In the genomic region with DNA sequence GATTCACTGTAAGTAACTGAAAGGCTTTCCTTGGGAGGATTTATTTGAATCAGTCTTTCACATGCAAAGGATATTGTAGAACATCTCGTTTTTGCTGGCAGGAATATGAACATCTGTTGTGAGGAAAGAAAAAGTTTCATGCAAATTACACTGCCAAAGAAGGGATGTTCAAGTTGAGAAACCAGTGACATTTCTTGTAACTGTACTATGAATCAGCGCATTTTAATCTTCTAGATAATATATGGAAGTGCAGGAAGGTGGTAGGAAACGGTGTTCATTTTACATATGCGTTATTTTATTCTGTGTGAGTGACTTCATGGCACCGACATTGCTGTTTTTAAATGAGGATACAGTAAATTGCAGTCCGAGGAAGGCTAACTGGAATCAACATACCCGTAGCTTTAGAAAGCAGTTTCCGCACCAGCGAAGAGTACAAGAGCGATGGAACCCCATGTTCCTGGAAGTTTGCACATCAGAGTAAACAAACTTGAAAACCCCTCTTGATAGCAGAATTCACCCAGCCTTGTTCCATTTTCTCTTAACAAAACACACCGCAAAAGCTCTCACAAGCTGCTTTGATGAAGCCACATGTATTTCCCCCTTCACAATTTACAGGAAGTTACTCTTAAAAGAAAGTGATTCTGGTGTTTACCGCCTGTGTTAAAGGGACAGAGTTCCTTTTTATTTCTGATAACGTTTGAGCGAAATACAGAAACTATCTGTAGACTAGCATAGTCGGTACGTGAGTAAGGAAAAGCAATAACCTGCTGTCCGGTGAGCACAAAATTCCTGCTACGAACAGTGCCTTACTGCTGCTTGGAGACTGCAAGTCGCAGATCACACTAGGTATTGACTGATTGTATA, we compare ENCODE assay signal across 8 cellular contexts. TPM values are rescaled to one million over a fixed set of nuclear protein-coding genes. Genes with fewer than 3 reads are reported as not detected.
DNase-seq lines count a peak whose midpoint lies in the region; ATAC-seq, FAIRE-seq and TF ChIP-seq lines count a peak whose summit lies in the region.

No MANE protein-coding gene starts in this region.

- H3K27me3 ChIP-seq in A673 (replicated peaks; ENCODE audit: insufficient read depth, low read depth, low read length, poor library complexity) (no peaks in the 10 kb centered on the region), K562 (ENCODE audit: control insufficient read depth in 2 of 2, insufficient read depth in 2 of 2, low read length in 2 of 2) (no peaks in the 10 kb centered on the region), subcutaneous abdominal adipose tissue (ENCODE audit: control insufficient read depth in 5 of 5, insufficient read depth in 4 of 5, low read length in 5 of 5) (peaks cover 0 to 8% (median 0%) of the 10 kb centered on the region in 5 donors)

- CTCF ChIA-PET in A673 (lab: Charles Lee) (no interaction called here), K562 (lab: Yijun Ruan, JAX; ENCODE audit: low intra/inter-chr PET ratio) (no interaction called here)

- WGBS in K562 (ENCODE audit: insufficient coverage, low coverage, missing lambda C conversion rate) = 2% methylated on average over 19 of the region's 19 CpGs

- DNase-seq in A673 (ENCODE audit: low spot score) = peak; percentile 14
- no peak for DNase-seq in SK-N-MC (ENCODE audit: low read depth, low spot score)
- peak in 2 of 4 experiments; percentile 20 to 56 for DNase-seq in K562 (ENCODE audit: extremely low read depth in 1 of 4, low spot score in 3 of 4)
- no peak for DNase-seq in kidney
- DNase-seq in posterior cingulate gyrus = no peak

- no peak for TF ChIP-seq RAD21 in K562 (CRISPR knock-in tag; conservative IDR thresholded peaks at IDR 0.05 in 1 of 2, IDR thresholded peaks at IDR 0.05 in 1 of 2)

- no peaks in the 10 kb centered on the region for H3K9me3 ChIP-seq in A673 (ENCODE audit: low read depth, low read length, poor library complexity, severe bottlenecking)
- H3K9me3 ChIP-seq in SK-N-MC (ENCODE audit: low read depth, low read length) = no peaks in the 10 kb centered on the region
- H3K9me3 ChIP-seq in K562 (replicated peaks; ENCODE audit: control insufficient read depth, insufficient read depth, low read depth, low read length) = no peaks in the 10 kb centered on the region; the same call in 1 of the 2 replicates
- no peaks in the 10 kb centered on the region for H3K9me3 ChIP-seq in kidney (ENCODE audit: control insufficient read depth in 1 of 2, low read length in 2 of 2)
- H3K9me3 ChIP-seq in subcutaneous abdominal adipose tissue (ENCODE audit: control insufficient read depth in 5 of 5, low read length in 5 of 5) = no peaks in the 10 kb centered on the region

- peak; percentile 44; the same call in 1 of the 2 replicates for TF ChIP-seq EP300 in K562 (IDR thresholded peaks at IDR 0.05; ENCODE audit: low read length)

- H3K9me1 ChIP-seq in K562 (ENCODE audit: control insufficient read depth, insufficient read depth, low read length) = no peaks in the 10 kb centered on the region

- peak; percentile 54 for TF ChIP-seq POLR2A in K562 (conservative IDR thresholded peaks at IDR 0.05)

- POLR2A ChIA-PET in A673 (lab: Charles Lee; ENCODE audit: low non-redundant PET) = no interaction called here
- POLR2A ChIA-PET in K562 (lab: Yijun Ruan, JAX) = interaction anchor here (0.5 kb wide), 1 partner anchor 356 kb away, joined by 3 read pairs; no protein-coding TSS in a partner anchor

- no peaks in the 10 kb centered on the region for H3K36me3 ChIP-seq in A673 (ENCODE audit: insufficient read depth, low read length, poor library complexity, severe bottlenecking)
- H3K36me3 ChIP-seq in SK-N-MC (ENCODE audit: insufficient read depth, low read length) = no peaks in the 10 kb centered on the region
- no peaks in the 10 kb centered on the region for H3K36me3 ChIP-seq in K562 (ENCODE audit: control insufficient read depth, insufficient read depth, low read length)
- no peaks in the 10 kb centered on the region for H3K36me3 ChIP-seq in kidney (ENCODE audit: control insufficient read depth in 1 of 2, insufficient read depth in 2 of 2, low read length in 2 of 2)
- H3K36me3 ChIP-seq in subcutaneous abdominal adipose tissue (ENCODE audit: control insufficient read depth in 5 of 5, insufficient read depth in 5 of 5, low read length in 5 of 5) = peaks cover 0 to 10% (median 3%) of the 10 kb centered on the region in 5 donors

- no peaks in the 10 kb centered on the region for H3K79me2 ChIP-seq in K562 (ENCODE audit: control insufficient read depth, insufficient read depth, low read length)

- ATAC-seq in GM18868 (IDR thresholded peaks at IDR 0.05; ENCODE audit: unreplicated experiment) (peak; percentile 64), HG03095 (IDR thresholded peaks at IDR 0.05; ENCODE audit: unreplicated experiment) (peak; percentile 42), K562 (peak; percentile 68)

- H3K4me3 ChIP-seq in A673 (ENCODE audit: low read depth, low read length, poor library complexity, severe bottlenecking) (peak overlapping the region; percentile 34), SK-N-MC (peak overlapping the region; percentile 61), K562 (peak overlapping the region; percentile 31), kidney (ENCODE audit: low read length in 2 of 2) (peak overlapping the region; percentile 52 to 60), subcutaneous abdominal adipose tissue (ENCODE audit: low read depth in 1 of 5, low read length in 5 of 5) (peak overlapping the region; percentile 55 to 86 (median 75))

- H3K4me1 ChIP-seq in A673 (ENCODE audit: insufficient read depth, low read length, poor library complexity, severe bottlenecking) = peaks cover 8% of the 10 kb centered on the region
- peaks cover 10 to 25% of the 10 kb centered on the region in 2 experiments; a peak in 4 of 5 replicates for H3K4me1 ChIP-seq in K562 (replicated peaks in 1 of 2; ENCODE audit: control insufficient read depth in 2 of 2, insufficient read depth in 2 of 2, low read length in 2 of 2)
- H3K4me1 ChIP-seq in kidney (ENCODE audit: control insufficient read depth in 1 of 2, insufficient read depth in 1 of 2, low read depth in 1 of 2, low read length in 2 of 2) = no peaks in the 10 kb centered on the region
- peaks cover 2 to 33% (median 22%) of the 10 kb centered on the region in 5 donors for H3K4me1 ChIP-seq in subcutaneous abdominal adipose tissue (ENCODE audit: control insufficient read depth in 5 of 5, insufficient read depth in 5 of 5, low read length in 5 of 5)

- BruUV-seq in A673 (replicated peaks; lab: Mats Ljungman, UMichigan) = no TSS peak
- BruUV-seq in K562 (replicated peaks; lab: Mats Ljungman, UMichigan) = TSS peak; percentile 86

- FAIRE-seq in K562 (lab: Jason Lieb, UNC) (peak; percentile 82), kidney (lab: Jason Lieb, UNC) (no peak)

- H3K4me2 ChIP-seq in K562 (ENCODE audit: insufficient read depth, low read length) = peak overlapping the region; percentile 87

- no peaks in the 10 kb centered on the region for H4K20me1 ChIP-seq in K562 (replicated peaks; ENCODE audit: control insufficient read depth, insufficient read depth, low read length)

- H3K27ac ChIP-seq in A673 (ENCODE audit: low read depth, low read length, poor library complexity, severe bottlenecking) (no peak overlapping the region), SK-N-MC (peak overlapping the region; percentile 8; the same call in 1 of the 2 replicates), K562 (ENCODE audit: extremely low read depth, low read depth, low read length) (peak overlapping the region; percentile 81), kidney (ENCODE audit: low read depth in 2 of 2, low read length in 2 of 2) (peak overlapping the region; percentile 35 to 79), subcutaneous abdominal adipose tissue (ENCODE audit: low read depth, low read length) (peak overlapping the region; percentile 74)

- H3K9ac ChIP-seq in SK-N-MC (ENCODE audit: insufficient read length) = no peak overlapping the region
- H3K9ac ChIP-seq in K562 (ENCODE audit: insufficient read depth in 1 of 2, low read depth in 2 of 2, low read length in 2 of 2) = peak overlapping the region; percentile 47 to 83
- peak overlapping the region; percentile 10 to 27 for H3K9ac ChIP-seq in kidney (ENCODE audit: low read length in 2 of 2)
- peak overlapping the region; percentile 41 to 71 (median 63) for H3K9ac ChIP-seq in subcutaneous abdominal adipose tissue (ENCODE audit: low read length in 5 of 5)

- in situ Hi-C loops in K562 (cut with MboI) = loop anchor here (5.0 kb wide), 1 partner anchor 205 kb away; no protein-coding TSS in a partner anchor

- TF ChIP-seq CTCF in A673 (conservative IDR thresholded peaks at IDR 0.05; ENCODE audit: low read depth, low read length) (no peak), K562 (IDR thresholded peaks at IDR 0.05 in 2 of 3, conservative IDR thresholded peaks at IDR 0.05 in 1 of 3; ENCODE audit: insufficient read depth in 2 of 3, low read depth in 1 of 3, low read length in 3 of 3) (no peak), kidney (IDR thresholded peaks at IDR 0.05; ENCODE audit: borderline replicate concordance, extremely low read depth, insufficient read depth) (no peak)

- intact Hi-C loops in A673 (cut with micrococcal nuclease; ENCODE audit: unreplicated experiment) = no loop called here
- intact Hi-C loops in K562 (cut with micrococcal nuclease) = loop anchor here (2.0 to 10.0 kb wide), 2 partner anchors 43 to 347 kb away; no protein-coding TSS in a partner anchor
- intact Hi-C loops in kidney (cut with DNase I) = no loop called here
- intact Hi-C loops in posterior cingulate gyrus (cut with DNase I) = loop anchor here (10.0 kb wide), 1 partner anchor 613 kb away; no protein-coding TSS in a partner anchor

- H2AFZ ChIP-seq in K562 (ENCODE audit: low read depth, low read length) = peak overlapping the region; percentile 96

RNA-seq across cellular contexts. Expression of gene PRDM1, which starts 11.5 kb away (rescaled TPM):
- total RNA-seq in A673 (2021) = not detected in 2 replicates
- 1.9 and 4.4 TPM in 2 replicates for total RNA-seq in K562 (2011; cell fraction: chromatin; rRNA removed; ENCODE audit: low replicate concordance)
- total RNA-seq in K562 (2011; cell fraction: nucleolus; rRNA removed) = 1.1 and 1.3 TPM in 2 replicates
- 0.95 and 1.1 TPM in 2 replicates for total RNA-seq in K562 (2011; cell fraction: nucleoplasm; rRNA removed)
- 0.27 and 0.29 TPM in 2 replicates for total RNA-seq in K562 (2014; rRNA removed)
- total RNA-seq in K562 (2014; rRNA removed; fragmentation: Illumina TruSeq; extraction: Trizol) = 0.40 and 0.61 TPM in 2 replicates
- 0.19 and 0.47 TPM in 2 replicates for total RNA-seq in K562 (2015; rRNA removed; fragmentation: Illumina TruSeq; extraction: Trizol)
- 0.67 and 0.86 TPM in 2 replicates for total RNA-seq in K562 (2021)
- 0.18 and 0.21 TPM in 2 replicates for polyA plus RNA-seq in K562 (2011; rRNA removed)
- 0.07 and 0.36 TPM in 2 replicates for polyA plus RNA-seq in K562 (2011; cell fraction: cytosol; rRNA removed)
- polyA plus RNA-seq in K562 (2011; cell fraction: nucleus; rRNA removed) = 0.11 and 1.1 TPM in 2 replicates
- polyA plus RNA-seq in K562 (2012) = 0.89 and 1.1 TPM in 2 replicates
- polyA plus RNA-seq in K562 (2014; fragmentation: Illumina TruSeq; extraction: Trizol) = 0.89 and 1.4 TPM in 2 replicates
- polyA plus RNA-seq in K562 (2014; fragmentation: Nextera tagmentation; extraction: Ambion mirVana) = under 1 TPM; 0.20 to 0.21 TPM
- 0.09 and 0.13 TPM in 2 replicates for polyA plus RNA-seq in K562 (2014; rRNA removed)
- 0.18 and 0.98 TPM in 2 replicates for polyA minus RNA-seq in K562 (2011; rRNA and poly(A)+ RNA removed)
- 1.1 and 1.6 TPM in 2 replicates for polyA minus RNA-seq in K562 (2011; cell fraction: cytosol; rRNA and poly(A)+ RNA removed)
- 0.94 and 1.00 TPM in 2 replicates for polyA minus RNA-seq in K562 (2011; cell fraction: nucleus; rRNA and poly(A)+ RNA removed)
- total RNA-seq in kidney = 23.0 TPM
- 0.86 TPM for polyA plus RNA-seq in kidney (ENCODE audit: insufficient read depth, low read depth, low replicate concordance)

Comparison
In these comparisons a context has a peak if more than half of its experiments do, and no peak if none do; other contexts are left out.
1. intact Hi-C loops: an anchor here in K562 (2.0 to 10.0 kb wide) and posterior cingulate gyrus (10.0 kb wide); none called in A673 and kidney.